In genomic region chr19:42253245-42254082, GRCh38 we compare ENCODE assay signal across 8 cellular contexts. TPM values are rescaled to one million over a fixed set of nuclear protein-coding genes. Genes with fewer than 3 reads are reported as not detected.
DNase-seq lines count a peak whose midpoint lies in the region; ATAC-seq lines count a peak whose summit lies in the region.

No MANE protein-coding gene starts in this region.

- H3K9ac ChIP-seq in BLaER1 treated with 17β-estradiol and CSF1 and Interleukin-3, amounts not matched to agents 10 nM and 100 nM, result peak overlapping the region; percentile 89 to 98 (median 96)

- peaks cover 20 to 26% (median 23%) of the 10 kb centered on the region in 11 experiments; a peak in 21 of 22 replicates for H3K36me3 ChIP-seq in BLaER1 treated with 17β-estradiol and CSF1 and Interleukin-3, amounts not matched to agents 10 nM and 100 nM
- H3K36me3 ChIP-seq in ectodermal cell (ENCODE audit: control insufficient read depth, insufficient read depth, low read length), result peaks cover 7% of the 10 kb centered on the region

- H3K27me3 ChIP-seq in BLaER1 treated with 17β-estradiol and CSF1 and Interleukin-3, amounts not matched to agents 10 nM and 100 nM, result no peaks in the 10 kb centered on the region
- H3K27me3 ChIP-seq in ectodermal cell (ENCODE audit: control insufficient read depth, insufficient read depth, low read length, poor library complexity, severe bottlenecking), result no peaks in the 10 kb centered on the region

- peak overlapping the region; percentile 89 to 97 (median 94); a peak in 21 of 22 replicates for H3K27ac ChIP-seq in BLaER1 treated with 17β-estradiol and CSF1 and Interleukin-3, amounts not matched to agents 10 nM and 100 nM
- peak overlapping the region; percentile 85 for H3K27ac ChIP-seq in ectodermal cell (ENCODE audit: insufficient read depth, low read depth, low read length, poor library complexity, severe bottlenecking)

- DNase-seq in NCI-H2171 (lab: John Stamatoyannopoulos, UW) (peak; percentile 50), medulla oblongata (ENCODE audit: extremely low spot score) (peak; percentile 53), NCI-H2107 (lab: John Stamatoyannopoulos, UW) (no peak)
- DNase-seq in activated CD4-positive, alpha-beta T cell treated with anti-CD3 and anti-CD28 coated beads, Interleukin-2, amount 50 U/mL, for 1 hour, result peak; percentile 62
- peak; percentile 24 to 26 for DNase-seq in stimulated activated CD8-positive, alpha-beta memory T cell treated with anti-CD3 and anti-CD28 coated beads, Interleukin-4, amount 100 ng/mL, for 1 hour (ENCODE audit: low read depth in 2 of 2, low spot score in 1 of 2)

- peaks cover 26 to 52% (median 39%) of the 10 kb centered on the region in 11 experiments; a peak in 21 of 22 replicates for H4K20me1 ChIP-seq in BLaER1 treated with 17β-estradiol and CSF1 and Interleukin-3, amounts not matched to agents 10 nM and 100 nM

- peak overlapping the region; percentile 88 to 100 (median 99) for H3K4me3 ChIP-seq in BLaER1 treated with 17β-estradiol and CSF1 and Interleukin-3, amounts not matched to agents 10 nM and 100 nM
- H3K4me3 ChIP-seq in ectodermal cell (ENCODE audit: insufficient read depth, low read depth, low read length), result peak overlapping the region; percentile 100

- no peaks in the 10 kb centered on the region for H3K9me3 ChIP-seq in BLaER1 treated with 17β-estradiol and CSF1 and Interleukin-3, amounts not matched to agents 10 nM and 100 nM (replicated peaks in 1 of 11)
- no peaks in the 10 kb centered on the region for H3K9me3 ChIP-seq in ectodermal cell (ENCODE audit: control insufficient read depth, low read length)

- ATAC-seq in GM21423 (IDR thresholded peaks at IDR 0.05; ENCODE audit: unreplicated experiment), result peak; percentile 24

- H3K4me1 ChIP-seq in BLaER1 treated with 17β-estradiol and CSF1 and Interleukin-3, amounts not matched to agents 10 nM and 100 nM, result peaks cover 41 to 56% (median 51%) of the 10 kb centered on the region in 10 experiments
- peaks cover 23% of the 10 kb centered on the region for H3K4me1 ChIP-seq in ectodermal cell (ENCODE audit: control insufficient read depth, insufficient read depth, low read length)

- 0 to 1% methylated on average over 47 to 68 of the region's 71 CpGs for WGBS in ectodermal cell, 2 experiments

- peak overlapping the region; percentile 95 to 100 (median 100) for H3K4me2 ChIP-seq in BLaER1 treated with 17β-estradiol and CSF1 and Interleukin-3, amounts not matched to agents 10 nM and 100 nM

RNA-seq across cellular contexts. Expression of gene ERF, which starts 1.5 kb away (rescaled TPM):
- 109 TPM for polyA plus RNA-seq in ectodermal cell (2013, experiment 1 of 4)
- polyA plus RNA-seq in ectodermal cell (2013, experiment 2 of 4), result 110 TPM
- 77.2 TPM for polyA plus RNA-seq in ectodermal cell (2013, experiment 3 of 4)
- polyA plus RNA-seq in ectodermal cell (2013, experiment 4 of 4), result 87.1 TPM

RNA-seq across cellular contexts. Expression of gene GSK3A, which starts 11.1 kb away (rescaled TPM):
- polyA plus RNA-seq in ectodermal cell (2013, experiment 1 of 4), result 76.0 TPM
- 68.8 TPM for polyA plus RNA-seq in ectodermal cell (2013, experiment 2 of 4)
- polyA plus RNA-seq in ectodermal cell (2013, experiment 3 of 4), result 52.0 TPM
- polyA plus RNA-seq in ectodermal cell (2013, experiment 4 of 4), result 65.0 TPM

RNA-seq across cellular contexts. Expression of gene CIC, which starts 15.6 kb away (rescaled TPM):
- 73.7 TPM for polyA plus RNA-seq in ectodermal cell (2013, experiment 1 of 4)
- 80.8 TPM for polyA plus RNA-seq in ectodermal cell (2013, experiment 2 of 4)
- 61.1 TPM for polyA plus RNA-seq in ectodermal cell (2013, experiment 3 of 4)
- polyA plus RNA-seq in ectodermal cell (2013, experiment 4 of 4), result 66.8 TPM

RNA-seq across cellular contexts. Expression of gene ZNF526, which starts 33.4 kb away (rescaled TPM):
- 12.2 TPM for polyA plus RNA-seq in ectodermal cell (2013, experiment 1 of 4)
- polyA plus RNA-seq in ectodermal cell (2013, experiment 2 of 4), result 14.6 TPM
- polyA plus RNA-seq in ectodermal cell (2013, experiment 3 of 4), result 11.6 TPM
- polyA plus RNA-seq in ectodermal cell (2013, experiment 4 of 4), result 12.6 TPM

RNA-seq across cellular contexts. Expression of gene DEDD2, which starts 36.0 kb away (rescaled TPM):
- 36.7 TPM for polyA plus RNA-seq in ectodermal cell (2013, experiment 1 of 4)
- polyA plus RNA-seq in ectodermal cell (2013, experiment 2 of 4), result 29.3 TPM
- polyA plus RNA-seq in ectodermal cell (2013, experiment 3 of 4), result 27.1 TPM
- 30.2 TPM for polyA plus RNA-seq in ectodermal cell (2013, experiment 4 of 4)
